Comparison of ENCODE assay signal across 9 cellular contexts in genomic region chr15:74642724-74643367, GRCh38. TPM values are rescaled to one million over a fixed set of nuclear protein-coding genes. Genes with fewer than 3 reads are reported as not detected.
DNase-seq lines count a peak whose midpoint lies in the region; ATAC-seq, FAIRE-seq and TF ChIP-seq lines count a peak whose summit lies in the region.
"Had no signal": no experiment of that assay in that cellular context is flagged by ENCODE, and none has a peak within 500 bp of the region (broad histone marks: within the 10 kb centered on the region; RNA-seq: fewer than 3 reads in every experiment).

No MANE protein-coding gene starts in this region.

- no peak for FAIRE-seq in HTR-8/SVneo (lab: Jason Lieb, UNC)

- TF ChIP-seq POLR2A in gastrocnemius medialis (IDR thresholded peaks at IDR 0.05) = no peak

- H3K4me3 ChIP-seq in SK-N-MC = peak overlapping the region; percentile 68
- no peak overlapping the region for H3K4me3 ChIP-seq in left ventricle myocardium inferior
- H3K4me3 ChIP-seq in gastrocnemius medialis = peak overlapping the region in 1 of 4 donors; percentile 6

- no peaks in the 10 kb centered on the region; the same call in 1 of the 2 replicates for H3K36me3 Mint-ChIP-seq in HFFc6 (ENCODE audit: low read depth)

- TF ChIP-seq CTCF in HFFc6 (IDR thresholded peaks at IDR 0.05) (no peak), left ventricle myocardium inferior (IDR thresholded peaks at IDR 0.05; ENCODE audit: borderline replicate concordance) (no peak), gastrocnemius medialis (IDR thresholded peaks at IDR 0.05 in 4 of 5, conservative IDR thresholded peaks at IDR 0.05 in 1 of 5) (no peak)

- peaks cover 17% of the 10 kb centered on the region for H3K4me1 Mint-ChIP-seq in HFFc6 (ENCODE audit: low read depth)

- no peaks in the 10 kb centered on the region for H3K27me3 ChIP-seq in left ventricle myocardium inferior (ENCODE audit: low read depth)
- no peaks in the 10 kb centered on the region for H3K27me3 ChIP-seq in gastrocnemius medialis

- H3K4me1 ChIP-seq in left ventricle myocardium inferior (peaks cover 59% of the 10 kb centered on the region), gastrocnemius medialis (peaks cover 44 to 61% of the 10 kb centered on the region in 2 donors)

- H3K4me3 Mint-ChIP-seq in HFFc6 = no peak overlapping the region

- H3K9ac ChIP-seq in SK-N-MC (ENCODE audit: insufficient read length) = peak overlapping the region; percentile 78

- H3K36me3 ChIP-seq in SK-N-MC (ENCODE audit: insufficient read depth, low read length) = peaks cover 21% of the 10 kb centered on the region
- H3K36me3 ChIP-seq in left ventricle myocardium inferior = peaks cover 36% of the 10 kb centered on the region
- peaks cover 0 to 18% of the 10 kb centered on the region in 2 donors for H3K36me3 ChIP-seq in gastrocnemius medialis

- no peaks in the 10 kb centered on the region for H3K9me3 Mint-ChIP-seq in HFFc6

- H3K27me3 Mint-ChIP-seq in HFFc6 (ENCODE audit: insufficient read depth) = no peaks in the 10 kb centered on the region; the same call in 1 of the 2 replicates

- H3K9me3 ChIP-seq in SK-N-MC (ENCODE audit: low read depth, low read length) (no peaks in the 10 kb centered on the region), left ventricle myocardium inferior (replicated peaks) (no peaks in the 10 kb centered on the region), gastrocnemius medialis (no peaks in the 10 kb centered on the region)

- no peak for ATAC-seq in gastrocnemius medialis
- no peak for ATAC-seq in HG02973 (IDR thresholded peaks at IDR 0.05; ENCODE audit: unreplicated experiment)

- H3K27ac ChIP-seq in SK-N-MC = peak overlapping the region; percentile 99
- peak overlapping the region; percentile 66 for H3K27ac ChIP-seq in left ventricle myocardium inferior (replicated peaks)
- peak overlapping the region; percentile 35 to 79 (median 44) for H3K27ac ChIP-seq in gastrocnemius medialis

- in situ Hi-C loops in gastrocnemius medialis (cut with MboI; ENCODE audit: low sequenced_read_pairs in 4 of 4) = loop anchor here in 3 of 4 donors (25.0 kb wide), 1 partner anchor 294 kb away; the partner anchor contains the start of gene COX5A (in 3 of the 3)

- peak; percentile 19 for DNase-seq in HFFc6
- peak; percentile 58 for DNase-seq in SK-N-MC (ENCODE audit: low read depth, low spot score)
- DNase-seq in left ventricle myocardium inferior = no peak
- DNase-seq in gastrocnemius medialis = no peak
- DNase-seq in activated CD4-positive, alpha-beta T cell treated with anti-CD3 and anti-CD28 coated beads for 1 hour = no peak
- no peak for DNase-seq in NCI-H1092 (lab: John Stamatoyannopoulos, UW)
- no peak for DNase-seq in HTR-8/SVneo (ENCODE audit: insufficient read length, low spot score)
- DNase-seq: Karpas-422 had no signal

- peak overlapping the region; percentile 41 for H3K27ac Mint-ChIP-seq in HFFc6

- intact Hi-C loops in left ventricle myocardium inferior (cut with micrococcal nuclease) = no loop called here
- intact Hi-C loops in gastrocnemius medialis (cut with DNase I; ENCODE audit: low total_unique reads) = no loop called here

RNA-seq across cellular contexts. Expression of gene CLK3, which starts 27.2 kb away (rescaled TPM):
- total RNA-seq in HFFc6 (2021; fragmentation: NEBNext Ultra II Directional; extraction: Animal tissue kit (Norgen Biotek cat#: 25700)) = 10 to 100 TPM; 45.4 to 53.0 (median 46.9) TPM
- total RNA-seq in left ventricle myocardium inferior (53.1 TPM), gastrocnemius medialis (100 to 1,000 TPM in 2 of 4 donors, 10 to 100 TPM in 2; 45.4 to 152 (median 105) TPM)

RNA-seq across cellular contexts. Expression of gene EDC3, which starts 53.0 kb away (rescaled TPM):
- total RNA-seq in HFFc6 (2021; fragmentation: NEBNext Ultra II Directional; extraction: Animal tissue kit (Norgen Biotek cat#: 25700)) = 10 to 100 TPM; 37.2 to 46.8 (median 40.8) TPM
- 17.2 TPM for total RNA-seq in left ventricle myocardium inferior
- 10 to 100 TPM in 3 of 4 donors, 1 to 10 TPM in 1; 7.9 to 19.4 (median 11.6) TPM for total RNA-seq in gastrocnemius medialis

Comparison
In these comparisons a context has a peak if more than half of its experiments do, and no peak if none do; other contexts are left out.
1. DNase-seq: peak in HFFc6 (single experiment) and SK-N-MC (single experiment); none in left ventricle myocardium inferior (single experiment), gastrocnemius medialis (0 of 2), activated CD4-positive, alpha-beta T cell treated with anti-CD3 and anti-CD28 coated beads for 1 hour (single experiment), NCI-H1092 (single experiment) and HTR-8/SVneo (single experiment).
2. H3K27ac ChIP-seq: peak in every context shown above with its lines; median percentile 99 in SK-N-MC; 66 in left ventricle myocardium inferior; 44 in gastrocnemius medialis.